Comparison of ENCODE assay signal across 15 cellular contexts in the genomic region with DNA sequence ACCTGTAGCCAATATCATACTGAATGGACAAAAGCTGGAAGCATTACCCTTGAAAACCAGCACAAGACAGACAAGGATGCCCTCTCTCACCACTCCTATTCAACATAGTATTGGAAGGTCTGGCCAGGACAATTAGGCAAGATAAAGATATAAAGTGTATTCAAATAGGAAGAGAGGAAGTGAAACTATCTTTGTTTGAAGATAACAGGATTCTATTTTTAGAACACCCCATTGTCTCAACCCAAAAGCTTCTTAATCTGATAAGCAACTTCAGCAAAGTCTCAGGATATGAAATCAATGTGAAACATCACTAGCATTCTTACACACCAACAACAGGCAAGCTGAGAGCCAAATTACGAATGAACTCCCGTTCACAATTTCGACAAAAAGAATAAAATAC. TPM values are rescaled to one million over a fixed set of nuclear protein-coding genes. Genes with fewer than 3 reads are reported as not detected.
"Had no signal": no experiment of that assay in that cellular context is flagged by ENCODE, and none has a peak within 500 bp of the region (broad histone marks: within the 10 kb centered on the region; RNA-seq: fewer than 3 reads in every experiment).

No MANE protein-coding gene starts in this region.

- H3K4me2 ChIP-seq: neural progenitor cell had no signal

- H3K36me3 Mint-ChIP-seq: activated CD8-positive, alpha-beta memory T cell treated with anti-CD3 and anti-CD28 coated beads, Interleukin-2, amount 10 ng/mL, durations not matched to agents 7 days and 5 days; activated naive CD4-positive, alpha-beta T cell treated with anti-CD3 and anti-CD28 coated beads, Interleukin-2, amount 50 U/mL, for 24 hours; neural progenitor cell had no signal

- FAIRE-seq: frontal cortex had no signal

- H3K9me3 ChIP-seq: adrenal gland, right lobe of liver, suprapubic skin had no signal

- H3K9ac ChIP-seq: neural progenitor cell had no signal

- H3K27me3 ChIP-seq: neural progenitor cell, right lobe of liver, suprapubic skin, upper lobe of left lung had no signal

- H3K4me3 ChIP-seq: adrenal gland, neural progenitor cell, right lobe of liver, suprapubic skin, upper lobe of left lung had no signal

- H3K9me3 Mint-ChIP-seq: activated naive CD4-positive, alpha-beta T cell treated with anti-CD3 and anti-CD28 coated beads, Interleukin-2, amount 50 U/mL, for 24 hours; stimulated activated naive CD8-positive, alpha-beta T cell treated with anti-CD3 and anti-CD28 coated beads, Interleukin-15, Interleukin-2, amounts not matched to agents 100 ng/mL and 50 ng/mL, for 24 hours had no signal

- ATAC-seq: activated CD8-positive, alpha-beta memory T cell treated with anti-CD3 and anti-CD28 coated beads, Interleukin-2, amount 10 ng/mL, durations not matched to agents 7 days and 5 days; right lobe of liver had no signal

- H3K36me3 ChIP-seq: adrenal gland, neural progenitor cell, right lobe of liver, suprapubic skin, upper lobe of left lung had no signal

- H3K27ac ChIP-seq: adrenal gland, neural progenitor cell, right lobe of liver, suprapubic skin, upper lobe of left lung had no signal

- DNase-seq: activated CD8-positive, alpha-beta memory T cell treated with anti-CD3 and anti-CD28 coated beads, Interleukin-2, amount 10 ng/mL, durations not matched to agents 7 days and 5 days; activated effector memory CD4-positive, alpha-beta T cell treated with Interleukin-2 at 50 U/mL for 16 hours; activated T-cell treated with anti-CD3 and anti-CD28 coated beads, Interleukin-2, amount 50 U/mL, for 1 hour; adrenal gland; head of caudate nucleus; right lobe of liver; upper lobe of left lung had no signal

- H3K4me1 ChIP-seq: neural progenitor cell, right lobe of liver had no signal

- H2AFZ ChIP-seq: neural progenitor cell had no signal

- H3K4me3 Mint-ChIP-seq: activated CD8-positive, alpha-beta memory T cell treated with anti-CD3 and anti-CD28 coated beads, Interleukin-2, amount 10 ng/mL, durations not matched to agents 7 days and 5 days; activated naive CD4-positive, alpha-beta T cell treated with anti-CD3 and anti-CD28 coated beads, Interleukin-2, amount 50 U/mL, for 24 hours; mesothelial cell of epicardium; neural progenitor cell; stimulated activated naive CD8-positive, alpha-beta T cell treated with anti-CD3 and anti-CD28 coated beads, Interleukin-15, Interleukin-2, amounts not matched to agents 100 ng/mL and 50 ng/mL, for 24 hours had no signal

- H3K27ac Mint-ChIP-seq: activated CD8-positive, alpha-beta memory T cell treated with anti-CD3 and anti-CD28 coated beads, Interleukin-2, amount 10 ng/mL, durations not matched to agents 7 days and 5 days; activated naive CD4-positive, alpha-beta T cell treated with anti-CD3 and anti-CD28 coated beads, Interleukin-2, amount 50 U/mL, for 24 hours; mesothelial cell of epicardium; neural progenitor cell; stimulated activated naive CD8-positive, alpha-beta T cell treated with anti-CD3 and anti-CD28 coated beads, Interleukin-15, Interleukin-2, amounts not matched to agents 100 ng/mL and 50 ng/mL, for 24 hours had no signal

RNA-seq across cellular contexts. Expression of a gene that starts 17.8 kb away (rescaled TPM):
- total RNA-seq: lower leg skin, osteocyte had no signal
